16 cellular contexts compared by ENCODE assay signal in genomic region chr1:108881369-108881768, GRCh38. TPM values are rescaled to one million over a fixed set of nuclear protein-coding genes. Genes with fewer than 3 reads are reported as not detected.
DNase-seq lines count a peak whose midpoint lies in the region; ATAC-seq and TF ChIP-seq lines count a peak whose summit lies in the region.
"Had no signal": no experiment of that assay in that cellular context is flagged by ENCODE, and none has a peak within 500 bp of the region (broad histone marks: within the 10 kb centered on the region; RNA-seq: fewer than 3 reads in every experiment).

No MANE protein-coding gene starts in this region.

- H3K9me3 ChIP-seq in osteoblast (ENCODE audit: low read depth, low read length): no peaks in the 10 kb centered on the region
- H3K9me3 ChIP-seq in CD8-positive, alpha-beta T cell (ENCODE audit: low read length): no peaks in the 10 kb centered on the region

- no peak overlapping the region for H3K27ac ChIP-seq in osteoblast (ENCODE audit: low read depth, low read length)
- H3K27ac ChIP-seq in CD8-positive, alpha-beta T cell (ENCODE audit: low read depth, low read length): no peak overlapping the region
- H3K27ac ChIP-seq: 22Rv1 had no signal

- H3K36me3 ChIP-seq in osteoblast (ENCODE audit: insufficient read depth, low read length): no peaks in the 10 kb centered on the region
- no peaks in the 10 kb centered on the region for H3K36me3 ChIP-seq in CD8-positive, alpha-beta T cell (ENCODE audit: insufficient read depth, low read length)

- peaks cover 88% of the 10 kb centered on the region for H3K79me2 ChIP-seq in osteoblast (ENCODE audit: insufficient read depth, low read length)

- H3K27ac Mint-ChIP-seq in CD8-positive, alpha-beta T cell: no peak overlapping the region
- no peak overlapping the region for H3K27ac Mint-ChIP-seq in activated naive CD8-positive, alpha-beta T cell treated with anti-CD3 and anti-CD28 coated beads for 36 hours
- H3K27ac Mint-ChIP-seq: IgD-negative memory B cell, mesothelial cell of epicardium had no signal

- no peaks in the 10 kb centered on the region for H3K36me3 Mint-ChIP-seq in CD8-positive, alpha-beta T cell
- H3K36me3 Mint-ChIP-seq in activated naive CD8-positive, alpha-beta T cell treated with anti-CD3 and anti-CD28 coated beads for 36 hours: no peaks in the 10 kb centered on the region
- H3K36me3 Mint-ChIP-seq: IgD-negative memory B cell, mesothelial cell of epicardium had no signal

- H2AFZ ChIP-seq in osteoblast (ENCODE audit: low read length): no peak overlapping the region

- no peak for TF ChIP-seq CTCF in choroid plexus epithelial cell (conservative IDR thresholded peaks at IDR 0.05; ENCODE audit: low read depth, low read length)
- no peak for TF ChIP-seq CTCF in osteoblast (IDR thresholded peaks at IDR 0.05; ENCODE audit: extremely low read depth, low read depth, low read length)
- TF ChIP-seq CTCF in CD8-positive, alpha-beta T cell (IDR thresholded peaks at IDR 0.05): no peak

- POLR2A ChIA-PET in CD8-positive, alpha-beta T cell (lab: Charles Lee): interaction anchor here (0.7 kb wide), 1 partner anchor 144 kb away, joined by 3 read pairs; no protein-coding TSS in a partner anchor

- H4K20me1 ChIP-seq in osteoblast (ENCODE audit: insufficient read depth, low read length): no peaks in the 10 kb centered on the region

- no peak for ATAC-seq in HG02678 (IDR thresholded peaks at IDR 0.05; ENCODE audit: unreplicated experiment)
- ATAC-seq in CD8-positive, alpha-beta T cell: no peak

- no peaks in the 10 kb centered on the region for H3K27me3 ChIP-seq in osteoblast (ENCODE audit: insufficient read depth, low read length)
- H3K27me3 ChIP-seq in CD8-positive, alpha-beta T cell (ENCODE audit: insufficient read depth, low read length): no peaks in the 10 kb centered on the region

- H3K4me3 Mint-ChIP-seq in CD8-positive, alpha-beta T cell: no peak overlapping the region
- no peak overlapping the region for H3K4me3 Mint-ChIP-seq in activated naive CD8-positive, alpha-beta T cell treated with anti-CD3 and anti-CD28 coated beads for 36 hours
- H3K4me3 Mint-ChIP-seq: IgD-negative memory B cell, mesothelial cell of epicardium had no signal

- H3K4me1 Mint-ChIP-seq in CD8-positive, alpha-beta T cell (ENCODE audit: low read depth): peaks cover 12% of the 10 kb centered on the region
- peaks cover 9% of the 10 kb centered on the region for H3K4me1 Mint-ChIP-seq in activated naive CD8-positive, alpha-beta T cell treated with anti-CD3 and anti-CD28 coated beads for 36 hours

- DNase-seq in DMS53 (lab: John Stamatoyannopoulos, UW) (peak; percentile 8), DMS53 treated with DMSO at 0.1 percent for 48 hours (lab: John Stamatoyannopoulos, UW; ENCODE audit: unreplicated experiment) (no peak), MV-4-11 (lab: John Stamatoyannopoulos, UW) (peak; percentile 46), choroid plexus epithelial cell (ENCODE audit: low read depth) (peak; percentile 52), osteoblast (ENCODE audit: insufficient read length, low spot score, missing footprints) (peak; percentile 80)
- no peak for DNase-seq in CD8-positive, alpha-beta T cell
- no peak for DNase-seq in activated naive CD8-positive, alpha-beta T cell treated with anti-CD3 and anti-CD28 coated beads for 36 hours
- DNase-seq: activated T-cell treated with anti-CD3 and anti-CD28 coated beads, Interleukin-2, amount 50 U/mL, for 1 hour; aorta; effector memory CD4-positive, alpha-beta T cell; nucleus accumbens had no signal

- H3K27me3 Mint-ChIP-seq in CD8-positive, alpha-beta T cell (ENCODE audit: low read depth): peaks cover 4% of the 10 kb centered on the region
- H3K27me3 Mint-ChIP-seq in activated naive CD8-positive, alpha-beta T cell treated with anti-CD3 and anti-CD28 coated beads for 36 hours: peaks cover 22% of the 10 kb centered on the region

- no peaks in the 10 kb centered on the region for H3K9me3 Mint-ChIP-seq in CD8-positive, alpha-beta T cell
- no peaks in the 10 kb centered on the region for H3K9me3 Mint-ChIP-seq in activated naive CD8-positive, alpha-beta T cell treated with anti-CD3 and anti-CD28 coated beads for 36 hours
- H3K9me3 Mint-ChIP-seq: IgD-negative memory B cell, mesothelial cell of epicardium had no signal

- no peak overlapping the region for H3K4me3 ChIP-seq in choroid plexus epithelial cell (ENCODE audit: low read depth, low read length)
- H3K4me3 ChIP-seq in osteoblast (ENCODE audit: insufficient read depth, low read length): no peak overlapping the region
- no peak overlapping the region for H3K4me3 ChIP-seq in CD8-positive, alpha-beta T cell (ENCODE audit: low read depth, low read length)

- CTCF ChIA-PET in CD8-positive, alpha-beta T cell (lab: Charles Lee): no interaction called here

- intact Hi-C loops in CD8-positive, alpha-beta T cell (cut with DNase I, micrococcal nuclease): loop anchor here in 1 of 2 experiments (2.0 kb wide), 1 partner anchor 17 kb away; no protein-coding TSS in a partner anchor

- peaks cover 18% of the 10 kb centered on the region for H3K4me1 ChIP-seq in osteoblast (ENCODE audit: insufficient read depth, low read length)
- H3K4me1 ChIP-seq in CD8-positive, alpha-beta T cell (ENCODE audit: insufficient read depth, low read length): peaks cover 6% of the 10 kb centered on the region

- no peak overlapping the region for H3K4me2 ChIP-seq in osteoblast (ENCODE audit: insufficient read depth, low read length)

RNA-seq across cellular contexts. Expression of gene GPSM2, which starts 4.6 kb away (rescaled TPM):
- total RNA-seq in osteoblast: 21.4 and 21.8 TPM in 2 replicates
- total RNA-seq in CD8-positive, alpha-beta T cell: under 1 TPM; 0.49 to 0.53 TPM
- 1 to 10 TPM; 4.8 to 6.3 TPM for total RNA-seq in activated naive CD8-positive, alpha-beta T cell treated with anti-CD3 and anti-CD28 coated beads for 36 hours

RNA-seq across cellular contexts. Expression of gene AKNAD1, which starts 24.5 kb away (rescaled TPM):
- total RNA-seq in osteoblast: not detected in 2 replicates
- not detected for total RNA-seq in CD8-positive, alpha-beta T cell
- total RNA-seq in activated naive CD8-positive, alpha-beta T cell treated with anti-CD3 and anti-CD28 coated beads for 36 hours: not detected
- total RNA-seq: mesothelial cell of epicardium; T-helper 1 cell treated with Interleukin-12 subunit alpha and Interleukin-12 subunit beta and Interleukin-4 antibody, amounts not matched to agents 30 ng/mL and 1 ng/mL, for 36 hours had no signal

Comparison
In these comparisons a context has a peak if more than half of its experiments do, and no peak if none do; other contexts are left out.
1. DNase-seq: peak in DMS53 (single experiment), MV-4-11 (single experiment), choroid plexus epithelial cell (single experiment) and osteoblast (single experiment); none in DMS53 treated with DMSO at 0.1 percent for 48 hours (single experiment), CD8-positive, alpha-beta T cell (0 of 7) and activated naive CD8-positive, alpha-beta T cell treated with anti-CD3 and anti-CD28 coated beads for 36 hours (single experiment).